Comparison of ENCODE assay signal across 8 cellular contexts in the genomic region with DNA sequence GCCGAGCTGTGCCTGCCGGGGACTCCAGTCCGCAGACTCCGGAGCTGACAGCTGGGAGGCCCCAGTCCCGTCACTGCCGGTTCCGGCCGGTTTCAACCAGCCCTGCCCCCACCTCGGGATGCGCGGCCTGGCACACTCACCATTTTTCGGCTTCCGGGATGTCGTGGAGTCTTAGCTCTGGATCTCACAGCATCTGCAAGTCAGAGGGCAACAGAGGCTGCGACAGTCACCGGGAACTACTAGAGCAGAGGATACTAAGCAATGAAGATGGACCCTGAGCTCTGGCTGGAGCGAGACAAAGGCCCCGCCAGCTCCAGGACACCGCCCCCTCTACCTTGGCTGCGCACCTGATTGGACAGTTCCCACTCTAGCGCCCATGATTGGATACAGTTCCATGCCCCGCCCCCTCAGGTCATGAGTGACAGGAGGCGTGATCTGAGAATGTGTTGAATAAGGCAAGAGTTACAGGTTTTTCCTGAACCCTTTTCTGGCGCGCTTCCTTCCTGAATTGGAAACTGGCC. TPM values are rescaled to one million over a fixed set of nuclear protein-coding genes. Genes with fewer than 3 reads are reported as not detected.
DNase-seq lines count a peak whose midpoint lies in the region; ATAC-seq and TF ChIP-seq lines count a peak whose summit lies in the region.

A gene (minus strand): TSS at position 303 of the 521 bp plus-strand sequence. CDS start 160 bp downstream, at position 143.

- peaks cover 10% of the 10 kb centered on the region for H3K4me1 Mint-ChIP-seq in type B pancreatic cell (ENCODE audit: unreplicated experiment)

- no peaks in the 10 kb centered on the region for H3K36me3 ChIP-seq in left ventricle myocardium inferior

- peak within 1 kb of the TSS; percentile 78 for H3K27ac ChIP-seq in left ventricle myocardium inferior (replicated peaks)

- H3K4me3 Mint-ChIP-seq in type B pancreatic cell, result peak within 1 kb of the TSS; percentile 97

- H3K4me3 ChIP-seq in left ventricle myocardium inferior, result peak within 1 kb of the TSS; percentile 83

- no peaks in the 10 kb centered on the region for H3K27me3 ChIP-seq in left ventricle myocardium inferior (ENCODE audit: low read depth)

- DNase-seq in DMS53 treated with DMSO at 0.1 percent for 48 hours (lab: John Stamatoyannopoulos, UW; ENCODE audit: unreplicated experiment) (peak; percentile 83), LHCN-M2 (ENCODE audit: low read depth) (peak; percentile 95), T follicular helper cell (ENCODE audit: low read depth) (peak; percentile 94), amniotic stem cell (lab: John Stamatoyannopoulos, UW) (peak; percentile 92), left ventricle myocardium inferior (peak; percentile 95), posterior cingulate gyrus (peak; percentile 89 to 99 (median 95)), type B pancreatic cell (ENCODE audit: extremely low spot score, unreplicated experiment) (peak; percentile 97)

- peaks cover 10% of the 10 kb centered on the region for H3K36me3 Mint-ChIP-seq in type B pancreatic cell

- intact Hi-C loops in left ventricle myocardium inferior (cut with micrococcal nuclease) (no loop called here), posterior cingulate gyrus (cut with DNase I) (loop anchor here (1.0 kb wide), 1 partner anchor 13 kb away; no protein-coding TSS in a partner anchor)

- H3K4me1 ChIP-seq in left ventricle myocardium inferior, result peaks cover 41% of the 10 kb centered on the region

- H3K27ac Mint-ChIP-seq in type B pancreatic cell, result peak within 1 kb of the TSS; percentile 94

- no peaks in the 10 kb centered on the region for H3K27me3 Mint-ChIP-seq in type B pancreatic cell

- H3K9me3 ChIP-seq in left ventricle myocardium inferior (replicated peaks), result no peaks in the 10 kb centered on the region

- ATAC-seq in GM21786 (IDR thresholded peaks at IDR 0.05; ENCODE audit: unreplicated experiment), result peak; percentile 97

- H3K9me3 Mint-ChIP-seq in type B pancreatic cell, result no peaks in the 10 kb centered on the region

- no peak for TF ChIP-seq CTCF in left ventricle myocardium inferior (IDR thresholded peaks at IDR 0.05; ENCODE audit: borderline replicate concordance)
- TF ChIP-seq CTCF in type B pancreatic cell (conservative IDR thresholded peaks at IDR 0.05), result no peak

RNA-seq across cellular contexts. Expression of the gene that starts here (rescaled TPM):
- total RNA-seq in LHCN-M2 (2014; rRNA removed), result 1.2 and 4.3 TPM in 2 replicates
- 2.2 TPM for polyA plus RNA-seq in LHCN-M2 (2012)
- total RNA-seq in left ventricle myocardium inferior, result 6.4 TPM
- 10.8 and 16.2 TPM in 2 replicates for total RNA-seq in type B pancreatic cell (ENCODE audit: low replicate concordance)

Comparison
In these comparisons a context has a peak if more than half of its experiments do, and no peak if none do; other contexts are left out.
1. Peak in every context shown above with its lines: DNase-seq, ATAC-seq, H3K4me3 ChIP-seq and H3K27ac ChIP-seq.